Comparison of ENCODE assay signal across 10 cellular contexts in genomic region chr19:43131281-43131842, GRCh38. TPM values are rescaled to one million over a fixed set of nuclear protein-coding genes. Genes with fewer than 3 reads are reported as not detected.
"Had no signal": no experiment of that assay in that cellular context is flagged by ENCODE, and none has a peak within 500 bp of the region (broad histone marks: within the 10 kb centered on the region; RNA-seq: fewer than 3 reads in every experiment).

No MANE protein-coding gene starts in this region.

RNA-seq across cellular contexts. Expression of gene PSG2, which starts 48.9 kb away (rescaled TPM):
- total RNA-seq: activated CD4-positive, alpha-beta memory T cell treated with anti-CD3 and anti-CD28 coated beads, Interleukin-2, amount 10 ng/mL, durations not matched to agents 7 days and 5 days; ascending aorta; cardiac muscle cell; kidney; left ventricle myocardium inferior; mucosa of gallbladder; naive thymus-derived CD8-positive, alpha-beta T cell; renal cortical epithelial cell; testis; urinary bladder had no signal

RNA-seq across cellular contexts. Expression of gene PSG5, which starts 55.0 kb away (rescaled TPM):
- total RNA-seq: activated CD4-positive, alpha-beta memory T cell treated with anti-CD3 and anti-CD28 coated beads, Interleukin-2, amount 10 ng/mL, durations not matched to agents 7 days and 5 days; ascending aorta; cardiac muscle cell; kidney; left ventricle myocardium inferior; mucosa of gallbladder; naive thymus-derived CD8-positive, alpha-beta T cell; testis; urinary bladder had no signal
